13 cellular contexts compared by ENCODE assay signal in the genomic region with DNA sequence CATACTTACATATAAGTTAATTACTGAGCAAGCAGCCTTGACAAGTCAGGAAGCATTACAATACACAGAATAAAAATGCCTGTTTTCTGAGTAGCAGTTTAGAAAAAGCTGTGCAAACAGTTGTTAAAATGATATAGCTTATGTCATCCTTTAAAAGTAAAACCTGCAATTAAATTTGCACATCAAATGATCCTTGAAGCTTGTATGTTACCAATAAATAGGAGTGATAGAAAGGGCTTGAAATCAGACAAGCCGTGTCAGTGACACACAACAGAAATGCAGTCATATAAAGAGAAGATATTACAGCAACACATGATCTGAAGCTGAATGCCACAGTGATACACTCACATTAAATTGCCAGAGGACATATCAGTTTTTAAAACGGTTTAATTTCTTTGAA.
DNase-seq lines count a peak whose midpoint lies in the region; ATAC-seq and TF ChIP-seq lines count a peak whose summit lies in the region.
"Had no signal": no experiment of that assay in that cellular context is flagged by ENCODE, and none has a peak within 500 bp of the region (broad histone marks: within the 10 kb centered on the region; RNA-seq: fewer than 3 reads in every experiment).

No MANE protein-coding gene starts in this region.

- no peak overlapping the region for H2AFZ ChIP-seq in SK-N-SH (ENCODE audit: low read depth)

- H3K4me2 ChIP-seq in SK-N-SH, result no peak overlapping the region

- in situ Hi-C loops in transverse colon (cut with MboI; ENCODE audit: low pct_ligation_motif_present in 1 of 4, low pct_unique_long_range_greater_than_20kb in 1 of 4, low sequenced_read_pairs in 3 of 4), result no loop called here

- CTCF ChIA-PET in SK-N-SH (lab: Yijun Ruan, JAX), result no interaction called here

- TF ChIP-seq POLR2A in transverse colon (IDR thresholded peaks at IDR 0.05), result no peak

- DNase-seq in SK-N-SH (no peak), NCI-H345 (lab: John Stamatoyannopoulos, UW) (peak; percentile 60), epithelial cell of esophagus (ENCODE audit: low read depth) (peak; percentile 23), transverse colon (no peak)
- DNase-seq: activated CD4-positive, alpha-beta T cell treated with anti-CD3 and anti-CD28 coated beads, Interleukin-2, amount 10 ng/mL, durations not matched to agents 24 days and 14 days; activated naive CD8-positive, alpha-beta T cell treated with anti-CD3 and anti-CD28 coated beads, Interleukin-2, amount 10 ng/mL, durations not matched to agents 7 days and 5 days; NCI-H187 treated with DMSO at 0.1 percent for 48 hours; T-helper 9 cell had no signal

- no peak overlapping the region for H3K9ac ChIP-seq in SK-N-SH

- H3K36me3 ChIP-seq in SK-N-SH (replicated peaks in 1 of 2; ENCODE audit: control insufficient read depth in 1 of 2, insufficient read depth in 2 of 2, low read length in 1 of 2), result no peaks in the 10 kb centered on the region
- H3K36me3 ChIP-seq in transverse colon, result no peaks in the 10 kb centered on the region
- H3K36me3 ChIP-seq: right atrium auricular region had no signal

- POLR2A ChIA-PET in SK-N-SH (lab: Yijun Ruan, JAX), result no interaction called here

- H3F3A ChIP-seq in SK-N-SH (replicated peaks; ENCODE audit: insufficient read depth), result peaks cover 3% of the 10 kb centered on the region

- intact Hi-C loops in transverse colon (cut with DNase I; ENCODE audit: low total_unique reads), result no loop called here

- H3K27ac ChIP-seq in SK-N-SH (ENCODE audit: low read depth in 2 of 2, low read length in 1 of 2), result no peak overlapping the region
- H3K27ac ChIP-seq in transverse colon, result peak overlapping the region; percentile 33 to 64 (median 57)

- H3K4me3 ChIP-seq in SK-N-SH (ENCODE audit: low read depth in 2 of 2, low read length in 1 of 2) (no peak overlapping the region), epithelial cell of esophagus (ENCODE audit: low read length) (no peak overlapping the region), transverse colon (no peak overlapping the region)
- H3K4me3 ChIP-seq: right atrium auricular region had no signal

- TF ChIP-seq CTCF in SK-N-SH (IDR thresholded peaks at IDR 0.05), result no peak
- TF ChIP-seq CTCF in epithelial cell of esophagus (IDR thresholded peaks at IDR 0.05; ENCODE audit: insufficient read depth, low read depth, low read length, missing control alignments), result no peak
- no peak for TF ChIP-seq CTCF in transverse colon (IDR thresholded peaks at IDR 0.05)

- H3K79me2 ChIP-seq in SK-N-SH (ENCODE audit: insufficient read depth), result peaks cover 89% of the 10 kb centered on the region

- ATAC-seq in SK-N-SH treated with all-trans-retinoic acid at 6 μM for 48 hours (0 out of 3 replicates have a peak, but pooled peaks have one; percentile 30), GM18519 (IDR thresholded peaks at IDR 0.05; ENCODE audit: low FRiP score, unreplicated experiment) (no peak), GM21723 (IDR thresholded peaks at IDR 0.05; ENCODE audit: unreplicated experiment) (no peak), GM18907 (IDR thresholded peaks at IDR 0.05; ENCODE audit: unreplicated experiment) (no peak)

- no peaks in the 10 kb centered on the region for H4K20me1 ChIP-seq in SK-N-SH (ENCODE audit: insufficient read depth)

- TF ChIP-seq RAD21 in SK-N-SH (IDR thresholded peaks at IDR 0.05; ENCODE audit: low read length), result no peak

- H3K9me3 ChIP-seq in SK-N-SH (no peaks in the 10 kb centered on the region), transverse colon (no peaks in the 10 kb centered on the region)
- H3K9me3 ChIP-seq: right atrium auricular region had no signal

- WGBS in SK-N-SH (ENCODE audit: low lambda C conversion rate), result 37% methylated on average over 2 of the region's 2 CpGs
- 29 to 35% methylated on average over 2 of the region's 2 CpGs for WGBS in transverse colon (ENCODE audit: low coverage in 1 of 2), 2 donors

- H3K27me3 ChIP-seq in SK-N-SH (ENCODE audit: insufficient read depth), result no peaks in the 10 kb centered on the region
- H3K27me3 ChIP-seq in transverse colon, result no peaks in the 10 kb centered on the region
- H3K27me3 ChIP-seq: right atrium auricular region had no signal

- H3K4me1 ChIP-seq in SK-N-SH (ENCODE audit: control insufficient read depth in 1 of 2, insufficient read depth in 2 of 2, low read depth in 1 of 2, low read length in 1 of 2), result peaks cover 0 to 24% of the 10 kb centered on the region in 2 experiments; a peak in 3 of 4 replicates
- H3K4me1 ChIP-seq in transverse colon, result peaks cover 13 to 62% (median 32%) of the 10 kb centered on the region in 4 donors

- no peak for TF ChIP-seq EP300 in SK-N-SH (IDR thresholded peaks at IDR 0.05; ENCODE audit: borderline replicate concordance in 1 of 2, low read depth in 1 of 2, low read length in 1 of 2)
- TF ChIP-seq EP300 in transverse colon (IDR thresholded peaks at IDR 0.05; ENCODE audit: low read depth), result no peak

- no peaks in the 10 kb centered on the region for H3K9me2 ChIP-seq in SK-N-SH

TF ChIP-seq in SK-N-SH treated with all-trans-retinoic acid at 6 μM for 48 hours, 23 proteins besides CTCF, POLR2A, EP300 and RAD21:
- no peak for TF ChIP-seq TOX (CRISPR knock-in tag; IDR thresholded peaks at IDR 0.05; ENCODE audit: borderline replicate concordance)
- no peak for TF ChIP-seq CSDC2 (CRISPR knock-in tag; IDR thresholded peaks at IDR 0.05)
- no peak for TF ChIP-seq ZFP3 (CRISPR knock-in tag; IDR thresholded peaks at IDR 0.05)
- no peak for TF ChIP-seq GLIS3 (CRISPR knock-in tag; IDR thresholded peaks at IDR 0.05)
- no peak for TF ChIP-seq RARB (CRISPR knock-in tag; IDR thresholded peaks at IDR 0.05)
- TF ChIP-seq ZNF8 (CRISPR knock-in tag; IDR thresholded peaks at IDR 0.05), result no peak
- TF ChIP-seq, protein P1, sequence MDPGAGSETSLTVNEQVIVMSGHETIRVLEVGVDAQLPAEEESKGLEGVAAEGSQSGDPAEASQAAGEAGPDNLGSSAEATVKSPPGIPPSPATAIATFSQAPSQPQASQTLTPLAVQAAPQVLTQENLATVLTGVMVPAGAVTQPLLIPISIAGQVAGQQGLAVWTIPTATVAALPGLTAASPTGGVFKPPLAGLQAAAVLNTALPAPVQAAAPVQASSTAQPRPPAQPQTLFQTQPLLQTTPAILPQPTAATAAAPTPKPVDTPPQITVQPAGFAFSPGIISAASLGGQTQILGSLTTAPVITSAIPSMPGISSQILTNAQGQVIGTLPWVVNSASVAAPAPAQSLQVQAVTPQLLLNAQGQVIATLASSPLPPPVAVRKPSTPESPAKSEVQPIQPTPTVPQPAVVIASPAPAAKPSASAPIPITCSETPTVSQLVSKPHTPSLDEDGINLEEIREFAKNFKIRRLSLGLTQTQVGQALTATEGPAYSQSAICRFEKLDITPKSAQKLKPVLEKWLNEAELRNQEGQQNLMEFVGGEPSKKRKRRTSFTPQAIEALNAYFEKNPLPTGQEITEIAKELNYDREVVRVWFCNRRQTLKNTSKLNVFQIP (CRISPR knock-in tag; IDR thresholded peaks at IDR 0.05; ENCODE audit: borderline replicate concordance, low read depth), result no peak
- TF ChIP-seq OSR1 (CRISPR knock-in tag; IDR thresholded peaks at IDR 0.05), result no peak
- no peak for TF ChIP-seq BACH2 (CRISPR knock-in tag; IDR thresholded peaks at IDR 0.05; ENCODE audit: borderline replicate concordance)
- no peak for TF ChIP-seq ARNTL (CRISPR knock-in tag; IDR thresholded peaks at IDR 0.05; ENCODE audit: borderline replicate concordance, low read depth)
- TF ChIP-seq ESRRG (CRISPR knock-in tag; IDR thresholded peaks at IDR 0.05), result no peak
TF ChIP-seq in SK-N-SH treated with all-trans-retinoic acid at 6 μM for 48 hours: peak in this region for 0.

TF ChIP-seq in SK-N-SH, 30 proteins besides CTCF, POLR2A, EP300 and RAD21:
- no peak for TF ChIP-seq FOXJ3 (CRISPR knock-in tag; IDR thresholded peaks at IDR 0.05)
- no peak for TF ChIP-seq POLR2AphosphoS5 (IDR thresholded peaks at IDR 0.05; ENCODE audit: low read depth, low read length)
- TF ChIP-seq RXRA (IDR thresholded peaks at IDR 0.05; ENCODE audit: borderline replicate concordance, low read depth), result no peak
- TF ChIP-seq GABPA (IDR thresholded peaks at IDR 0.05; ENCODE audit: low read depth), result no peak
- TF ChIP-seq NFIC (IDR thresholded peaks at IDR 0.05; ENCODE audit: borderline replicate concordance), result no peak
- TF ChIP-seq YY1 (IDR thresholded peaks at IDR 0.05; ENCODE audit: low read depth), result no peak
- no peak for TF ChIP-seq SIN3A (IDR thresholded peaks at IDR 0.05; ENCODE audit: borderline replicate concordance, low read depth, low read length)
- no peak for TF ChIP-seq FOSL2 (IDR thresholded peaks at IDR 0.05; ENCODE audit: borderline replicate concordance, low read depth)
- TF ChIP-seq NRF1 (IDR thresholded peaks at IDR 0.05; ENCODE audit: low read depth, low read length), result no peak

Comparison
In these comparisons a context has a peak if more than half of its experiments do, and no peak if none do; other contexts are left out.
1. DNase-seq: peak in NCI-H345 (single experiment) and epithelial cell of esophagus (single experiment); none in SK-N-SH (single experiment) and transverse colon (single experiment).
2. H3K27ac ChIP-seq: peak in transverse colon (4 of 4); none in SK-N-SH (0 of 2).